8 cellular contexts compared by ENCODE assay signal in genomic region chr17:47239663-47240374, GRCh38. TPM values are rescaled to one million over a fixed set of nuclear protein-coding genes. Genes with fewer than 3 reads are reported as not detected.
A peak's percentile ranks its signal among the peaks of the same experiment; 100 is the strongest.
DNase-seq lines count a peak whose midpoint lies in the region; ATAC-seq and TF ChIP-seq lines count a peak whose summit lies in the region.

No MANE protein-coding gene starts in this region.

- in situ Hi-C loops in KBM-7 (cut with MboI; ENCODE audit: low pct_unique_long_range_greater_than_20kb, low sequenced_read_pairs): no loop called here

- peaks cover 11% of the 10 kb centered on the region for H3K27me3 Mint-ChIP-seq in type B pancreatic cell

- no peaks in the 10 kb centered on the region for H3K36me3 Mint-ChIP-seq in type B pancreatic cell

- DNase-seq in C1 segment of cervical spinal cord (lab: John Stamatoyannopoulos, UW) (peak in 11 of 14 donors; percentile 12 to 75 (median 43)), KBM-7 (peak; percentile 86), T1000 (lab: John Stamatoyannopoulos, UW) (peak; percentile 93), globus pallidus (ENCODE audit: low spot score) (peak; percentile 64), pulmonary artery endothelial cell (ENCODE audit: low read depth, low spot score) (peak; percentile 97), type B pancreatic cell (ENCODE audit: extremely low spot score, unreplicated experiment) (no peak)

- no peaks in the 10 kb centered on the region for H3K9me3 Mint-ChIP-seq in type B pancreatic cell

- ATAC-seq in HG03457 (IDR thresholded peaks at IDR 0.05; ENCODE audit: unreplicated experiment) (no peak), GM19351 (IDR thresholded peaks at IDR 0.05; ENCODE audit: unreplicated experiment) (no peak)

- no peak for TF ChIP-seq CTCF in type B pancreatic cell (conservative IDR thresholded peaks at IDR 0.05)

- no peak overlapping the region for H3K4me3 Mint-ChIP-seq in type B pancreatic cell

- H3K4me1 Mint-ChIP-seq in type B pancreatic cell (ENCODE audit: unreplicated experiment): peaks cover 5% of the 10 kb centered on the region

- no peak overlapping the region for H3K27ac Mint-ChIP-seq in type B pancreatic cell

RNA-seq across cellular contexts. Expression of gene ITGB3, which starts 13.8 kb away (rescaled TPM):
- total RNA-seq in pulmonary artery endothelial cell (96.8 and 104 TPM in 2 replicates), type B pancreatic cell (ENCODE audit: low replicate concordance) (0.36 and 1.6 TPM in 2 replicates)

RNA-seq across cellular contexts. Expression of gene MYL4, which starts 30.7 kb away (rescaled TPM):
- total RNA-seq in pulmonary artery endothelial cell (0.33 and 0.81 TPM in 2 replicates), type B pancreatic cell (ENCODE audit: low replicate concordance) (2.4 and 5.1 TPM in 2 replicates)

RNA-seq across cellular contexts. Expression of gene CDC27, which starts 50.7 kb away (rescaled TPM):
- total RNA-seq in pulmonary artery endothelial cell: 178 and 195 TPM in 2 replicates
- 61.9 and 93.4 TPM in 2 replicates for total RNA-seq in type B pancreatic cell (ENCODE audit: low replicate concordance)

Comparison
In these comparisons a context has a peak if more than half of its experiments do, and no peak if none do; other contexts are left out.
1. RNA of gene ITGB3, which starts 13.8 kb away (total RNA-seq): 96.8 to 104 TPM in pulmonary artery endothelial cell; 0.36 to 1.6 TPM in type B pancreatic cell; every median in the first group is over 10 times any median in the second.